1 cellular context compared by ENCODE assay signal in genomic region chr1:91124290-91124975, GRCh38.
TF ChIP-seq lines count a peak whose summit lies in the region.

No MANE protein-coding gene starts in this region.

TF ChIP-seq in GM12878, 131 proteins besides CTCF, POLR2A, EP300 and RAD21 (continued from another document):
- TF ChIP-seq BCL3 (IDR thresholded peaks at IDR 0.05; ENCODE audit: borderline replicate concordance, insufficient read depth, low read depth, low read length, poor library complexity, severe bottlenecking) = peak; percentile 44
- no peak for TF ChIP-seq SMAD5 (IDR thresholded peaks at IDR 0.05; ENCODE audit: low read depth)
- TF ChIP-seq NFIC (IDR thresholded peaks at IDR 0.05; ENCODE audit: low read depth, low read length) = peak; percentile 34; the same call in 1 of the 2 replicates
